In genomic region chr19:4962085-4962619, GRCh38 we compare ENCODE assay signal across 1 cellular context.
TF ChIP-seq lines count a peak whose summit lies in the region.

No MANE protein-coding gene starts in this region.

TF ChIP-seq in GM12878, 131 proteins besides CTCF, POLR2A, EP300 and RAD21:
- no peak for TF ChIP-seq MYC (IDR thresholded peaks at IDR 0.05; ENCODE audit: insufficient read depth, insufficient read length, insufficient replicate concordance, low read length, severe bottlenecking)
- peak; percentile 70 for TF ChIP-seq ZBTB40 (IDR thresholded peaks at IDR 0.05; ENCODE audit: borderline replicate concordance)
- no peak for TF ChIP-seq IRF4 (IDR thresholded peaks at IDR 0.05; ENCODE audit: low read depth, low read length)
- no peak for TF ChIP-seq HDGF (IDR thresholded peaks at IDR 0.05)
